Comparison of ENCODE assay signal across 8 cellular contexts in genomic region chr5:173890195-173890951, GRCh38. TPM values are rescaled to one million over a fixed set of nuclear protein-coding genes. Genes with fewer than 3 reads are reported as not detected.
A peak's percentile ranks its signal among the peaks of the same experiment; 100 is the strongest.
DNase-seq lines count a peak whose midpoint lies in the region; ATAC-seq and TF ChIP-seq lines count a peak whose summit lies in the region.

No MANE protein-coding gene starts in this region.

- H3K27me3 Mint-ChIP-seq in activated T-cell treated with anti-CD3 and anti-CD28 coated beads, Interleukin-2, amount 50 U/mL, for 24 hours: no peaks in the 10 kb centered on the region
- peaks cover 17% of the 10 kb centered on the region for H3K27me3 Mint-ChIP-seq in nephron (ENCODE audit: low read depth)

- peaks cover 3% of the 10 kb centered on the region for H3K9me3 Mint-ChIP-seq in activated T-cell treated with anti-CD3 and anti-CD28 coated beads, Interleukin-2, amount 50 U/mL, for 24 hours
- no peaks in the 10 kb centered on the region for H3K9me3 Mint-ChIP-seq in nephron

- H3K4me3 Mint-ChIP-seq in activated T-cell treated with anti-CD3 and anti-CD28 coated beads, Interleukin-2, amount 50 U/mL, for 24 hours: peak overlapping the region; percentile 98
- H3K4me3 Mint-ChIP-seq in nephron: peak overlapping the region; percentile 94 to 97 (median 95)

- peak overlapping the region; percentile 23 for H3K27ac Mint-ChIP-seq in activated T-cell treated with anti-CD3 and anti-CD28 coated beads, Interleukin-2, amount 50 U/mL, for 24 hours
- peak overlapping the region; percentile 6 to 60 (median 55) for H3K27ac Mint-ChIP-seq in nephron

- no peaks in the 10 kb centered on the region for H3K27me3 ChIP-seq in SU-DHL-6 (ENCODE audit: low read length)

- no peaks in the 10 kb centered on the region for H3K9me2 ChIP-seq in SU-DHL-6 (replicated peaks; ENCODE audit: insufficient read depth, low read length)

- H3K4me3 ChIP-seq in SU-DHL-6 (ENCODE audit: insufficient read depth, low read length, poor library complexity, severe bottlenecking) (peak overlapping the region; percentile 93), epithelial cell of proximal tubule (ENCODE audit: low read depth, low read length) (peak overlapping the region; percentile 86)

- H3K9ac ChIP-seq in SU-DHL-6 (ENCODE audit: low read length): peak overlapping the region; percentile 69

- peaks cover 71% of the 10 kb centered on the region for H3K4me1 Mint-ChIP-seq in activated T-cell treated with anti-CD3 and anti-CD28 coated beads, Interleukin-2, amount 50 U/mL, for 24 hours (ENCODE audit: low read depth)
- H3K4me1 Mint-ChIP-seq in nephron: peaks cover 32% of the 10 kb centered on the region

- TF ChIP-seq CTCF in SU-DHL-6 (IDR thresholded peaks at IDR 0.05; ENCODE audit: insufficient read depth, low read length, poor library complexity, severe bottlenecking) (no peak), epithelial cell of proximal tubule (conservative IDR thresholded peaks at IDR 0.05; ENCODE audit: low read depth, low read length) (no peak), nephron (IDR thresholded peaks at IDR 0.05; ENCODE audit: unreplicated experiment in 3 of 3) (no peak)

- peaks cover 5% of the 10 kb centered on the region for H3K36me3 Mint-ChIP-seq in activated T-cell treated with anti-CD3 and anti-CD28 coated beads, Interleukin-2, amount 50 U/mL, for 24 hours (ENCODE audit: low read depth)
- H3K36me3 Mint-ChIP-seq in nephron (ENCODE audit: low read depth): peaks cover 4% of the 10 kb centered on the region

- H3K27ac ChIP-seq in SU-DHL-6 (ENCODE audit: low read depth, low read length): peak overlapping the region; percentile 67

- no peaks in the 10 kb centered on the region for H4K20me1 ChIP-seq in SU-DHL-6 (ENCODE audit: low read depth, low read length)

- peaks cover 2% of the 10 kb centered on the region; the same call in 1 of the 2 replicates for H3K36me3 ChIP-seq in SU-DHL-6 (ENCODE audit: low read length)

- peaks cover 71% of the 10 kb centered on the region for H3K79me2 ChIP-seq in SU-DHL-6 (ENCODE audit: insufficient read depth, low read length)

- H3F3A ChIP-seq in SU-DHL-6 (ENCODE audit: insufficient read depth): peaks cover 30% of the 10 kb centered on the region

- H3K9me3 ChIP-seq in SU-DHL-6 (ENCODE audit: insufficient read depth, low read length): no peaks in the 10 kb centered on the region

- no peak overlapping the region for H2AFZ ChIP-seq in SU-DHL-6 (ENCODE audit: low read depth, low read length, severe bottlenecking)

- no peak for DNase-seq in activated T-cell treated with anti-CD3 and anti-CD28 coated beads, Interleukin-2, amount 50 U/mL, for 24 hours
- DNase-seq in activated T-cell treated with anti-CD3 and anti-CD28 coated beads, Interleukin-2, amount 50 U/mL, for 48 hours: no peak
- no peak for DNase-seq in epithelial cell of proximal tubule (ENCODE audit: low read depth)
- DNase-seq in NOMO-1 treated with DMSO at 0.1 percent for 48 hours (lab: John Stamatoyannopoulos, UW; ENCODE audit: unreplicated experiment): no peak
- DNase-seq in stimulated activated CD4-positive, alpha-beta T cell treated with anti-CD3 and anti-CD28 coated beads, Interleukin-2, amount 100 ng/mL, for 24 hours: no peak

- peak overlapping the region; percentile 94 for H3K4me2 ChIP-seq in SU-DHL-6 (ENCODE audit: low read depth, low read length, poor library complexity, severe bottlenecking)

- ATAC-seq in HG03159 (IDR thresholded peaks at IDR 0.05; ENCODE audit: unreplicated experiment): no peak

RNA-seq across cellular contexts. Expression of gene CPEB4, which starts 2.2 kb away (rescaled TPM):
- 9.5 and 17.5 TPM in 2 replicates for total RNA-seq in epithelial cell of proximal tubule
